Comparison of ENCODE assay signal across 8 cellular contexts in the genomic region with DNA sequence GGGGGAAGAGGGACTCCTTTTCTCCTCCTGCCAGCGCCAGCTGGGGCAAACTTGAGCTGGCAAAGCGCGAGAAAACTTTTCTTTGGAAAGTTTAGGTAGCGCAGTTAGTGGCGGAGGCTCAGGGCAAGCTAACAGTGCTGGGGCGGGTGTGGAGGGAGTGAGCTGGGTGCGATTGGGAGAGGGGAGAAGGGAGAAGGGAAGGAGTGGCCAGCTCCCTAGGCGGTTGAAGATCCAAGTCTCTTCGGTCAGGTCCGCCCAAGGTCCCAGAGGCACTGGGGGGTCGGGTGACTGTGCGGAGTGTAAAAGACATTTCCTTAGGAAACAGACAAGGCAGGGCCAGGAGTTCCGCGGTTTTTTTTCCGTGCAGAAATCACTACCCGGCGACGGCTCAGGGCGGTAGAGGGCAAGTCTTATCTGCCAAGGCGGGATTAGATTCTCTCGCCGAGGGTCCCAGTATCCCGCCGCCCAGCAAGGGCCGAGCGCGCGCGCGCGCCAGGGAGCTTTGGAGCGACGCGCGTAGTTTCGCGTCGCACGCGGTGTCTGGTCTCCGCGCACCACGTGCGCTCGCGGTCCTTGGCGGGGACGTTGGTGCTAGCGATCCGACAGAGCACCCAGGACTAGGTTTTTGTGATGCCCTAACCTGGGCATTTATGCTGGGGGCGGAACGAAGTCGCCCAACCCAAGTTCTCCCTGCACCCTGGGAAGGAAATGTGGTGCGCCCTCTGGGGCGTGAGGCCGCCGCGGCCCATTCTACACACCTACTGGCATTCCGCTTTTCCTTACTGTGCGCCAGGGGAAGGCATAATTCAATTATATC. TPM values are rescaled to one million over a fixed set of nuclear protein-coding genes. Genes with fewer than 3 reads are reported as not detected.
DNase-seq lines count a peak whose midpoint lies in the region; ATAC-seq and TF ChIP-seq lines count a peak whose summit lies in the region.

No MANE protein-coding gene starts in this region.

- peak overlapping the region in 1 of 2 donors; percentile 66 for H3K4me3 Mint-ChIP-seq in activated T-cell treated with anti-CD3 and anti-CD28 coated beads, Interleukin-2, amount 50 U/mL, for 72 hours

- H3K4me1 ChIP-seq in fibroblast of lung (ENCODE audit: control insufficient read depth, extremely low read depth, insufficient read depth, low read length): no peaks in the 10 kb centered on the region
- peaks cover 61% of the 10 kb centered on the region for H3K4me1 ChIP-seq in muscle layer of colon (ENCODE audit: insufficient read depth, low read length)

- H3K36me3 ChIP-seq in fibroblast of lung (ENCODE audit: control insufficient read depth, insufficient read depth, low read length) (no peaks in the 10 kb centered on the region), muscle layer of colon (ENCODE audit: insufficient read depth, low read length) (no peaks in the 10 kb centered on the region)

- H3K36me3 Mint-ChIP-seq in activated T-cell treated with anti-CD3 and anti-CD28 coated beads, Interleukin-2, amount 50 U/mL, for 72 hours (ENCODE audit: insufficient read depth in 2 of 2): no peaks in the 10 kb centered on the region

- H3K79me2 ChIP-seq in fibroblast of lung (ENCODE audit: control insufficient read depth, insufficient read depth, low read length): no peaks in the 10 kb centered on the region

- H3K27ac ChIP-seq in fibroblast of lung (ENCODE audit: insufficient read depth, low read length): no peak overlapping the region
- H3K27ac ChIP-seq in muscle layer of colon (ENCODE audit: low read depth, low read length): peak overlapping the region; percentile 64

- H3K9me3 ChIP-seq in fibroblast of lung (ENCODE audit: control insufficient read depth, insufficient read depth, low read depth, low read length) (no peaks in the 10 kb centered on the region), muscle layer of colon (ENCODE audit: low read length) (peaks cover 3% of the 10 kb centered on the region)

- H3K27me3 ChIP-seq in fibroblast of lung (ENCODE audit: control insufficient read depth, insufficient read depth, low read length): peaks cover 56% of the 10 kb centered on the region
- peaks cover 59 to 68% of the 10 kb centered on the region in 2 donors for H3K27me3 ChIP-seq in muscle layer of colon (ENCODE audit: control insufficient read depth in 1 of 2, insufficient read depth in 2 of 2, low read length in 2 of 2)

- no peak overlapping the region for H3K27ac Mint-ChIP-seq in activated T-cell treated with anti-CD3 and anti-CD28 coated beads, Interleukin-2, amount 50 U/mL, for 72 hours

- no peaks in the 10 kb centered on the region for H3K9me3 Mint-ChIP-seq in activated T-cell treated with anti-CD3 and anti-CD28 coated beads, Interleukin-2, amount 50 U/mL, for 72 hours

- TF ChIP-seq CTCF in fibroblast of lung (conservative IDR thresholded peaks at IDR 0.05 in 1 of 2, IDR thresholded peaks at IDR 0.05 in 1 of 2; ENCODE audit: low read depth in 1 of 2, low read length in 2 of 2): peak in 1 of 2 donors; percentile 12

- H3K27me3 Mint-ChIP-seq in activated T-cell treated with anti-CD3 and anti-CD28 coated beads, Interleukin-2, amount 50 U/mL, for 72 hours (ENCODE audit: low read depth): peaks cover 46% of the 10 kb centered on the region

- H3K4me2 ChIP-seq in fibroblast of lung (ENCODE audit: extremely low read depth, insufficient read depth, low read length): peak overlapping the region; percentile 67

- peak overlapping the region; percentile 61 for H2AFZ ChIP-seq in fibroblast of lung (ENCODE audit: low read length)

- no peak overlapping the region for H3K9ac ChIP-seq in fibroblast of lung (ENCODE audit: insufficient read depth, low read length)
- H3K9ac ChIP-seq in muscle layer of colon (ENCODE audit: low read length): no peak overlapping the region

- H3K4me3 ChIP-seq in fibroblast of lung (replicated peaks in 1 of 4; ENCODE audit: control extremely low read depth in 1 of 4, insufficient read depth in 1 of 4, low read depth in 3 of 4, low read length in 4 of 4) (peak overlapping the region; percentile 19 to 53 (median 46)), muscle layer of colon (ENCODE audit: low read depth in 1 of 2, low read length in 2 of 2) (peak overlapping the region; percentile 51 to 72)

- peaks cover 12% of the 10 kb centered on the region for H3K4me1 Mint-ChIP-seq in activated T-cell treated with anti-CD3 and anti-CD28 coated beads, Interleukin-2, amount 50 U/mL, for 72 hours (ENCODE audit: low read depth)

- no peaks in the 10 kb centered on the region for H4K20me1 ChIP-seq in fibroblast of lung (ENCODE audit: control insufficient read depth, extremely low read depth, insufficient read depth, low read length)

- DNase-seq in activated T-cell treated with anti-CD3 and anti-CD28 coated beads, Interleukin-2, amount 50 U/mL, for 48 hours: peak; percentile 28
- no peak for DNase-seq in activated T-cell treated with anti-CD3 and anti-CD28 coated beads, Interleukin-2, amount 50 U/mL, for 72 hours
- peak; percentile 49 to 50 for DNase-seq in fibroblast of lung (ENCODE audit: low read depth in 2 of 2)
- DNase-seq in HCEC 1CT: no peak
- no peak for DNase-seq in NCI-H524 treated with DMSO at 0.1 percent for 48 hours (lab: John Stamatoyannopoulos, UW)
- DNase-seq in NCI-H510A treated with DMSO at 0.1 percent for 48 hours (lab: John Stamatoyannopoulos, UW): no peak
- no peak for DNase-seq in NCI-H1417 (lab: John Stamatoyannopoulos, UW)

- ATAC-seq in activated T-cell treated with anti-CD3 and anti-CD28 coated beads, Interleukin-2, amount 50 U/mL, for 72 hours (replicated peaks in 1 of 2): no peak

RNA-seq across cellular contexts. Expression of a gene that starts 33.7 kb away (rescaled TPM):
- total RNA-seq in activated T-cell treated with anti-CD3 and anti-CD28 coated beads, Interleukin-2, amount 50 U/mL, for 72 hours: not detected
- 36.3 and 56.0 TPM in 2 replicates for total RNA-seq in fibroblast of lung
- polyA plus RNA-seq in fibroblast of lung: 29.3 and 46.5 TPM in 2 replicates
- 17.0 and 20.4 TPM in 2 replicates for polyA plus RNA-seq in fibroblast of lung (2012)
- 69.4 and 157 TPM in 2 replicates for polyA minus RNA-seq in fibroblast of lung (ENCODE audit: low replicate concordance)

Comparison
In these comparisons a context has a peak if more than half of its experiments do, and no peak if none do; other contexts are left out.
1. DNase-seq: peak in activated T-cell treated with anti-CD3 and anti-CD28 coated beads, Interleukin-2, amount 50 U/mL, for 48 hours (2 of 2) and fibroblast of lung (2 of 2); none in activated T-cell treated with anti-CD3 and anti-CD28 coated beads, Interleukin-2, amount 50 U/mL, for 72 hours (0 of 2), HCEC 1CT (single experiment), NCI-H524 treated with DMSO at 0.1 percent for 48 hours (single experiment), NCI-H510A treated with DMSO at 0.1 percent for 48 hours (single experiment) and NCI-H1417 (0 of 3).
2. RNA of a gene that starts 33.7 kb away (total RNA-seq): 36.3 to 56.0 TPM in fibroblast of lung; not detected in activated T-cell treated with anti-CD3 and anti-CD28 coated beads, Interleukin-2, amount 50 U/mL, for 72 hours; every median in the first group is over 10 times any median in the second.